26 cellular contexts compared by ENCODE assay signal in genomic region chr6:128029841-128030240, GRCh38.
DNase-seq lines count a peak whose midpoint lies in the region; ATAC-seq, FAIRE-seq and TF ChIP-seq lines count a peak whose summit lies in the region.
"Had no signal": no experiment of that assay in that cellular context is flagged by ENCODE, and none has a peak within 500 bp of the region (broad histone marks: within the 10 kb centered on the region; RNA-seq: fewer than 3 reads in every experiment).

No MANE protein-coding gene starts in this region.

- H3K27me3 ChIP-seq in GM23338 (ENCODE audit: insufficient read depth) (no peaks in the 10 kb centered on the region), HepG2 (ENCODE audit: control insufficient read depth in 1 of 2, insufficient read depth in 2 of 2, low read length in 2 of 2) (no peaks in the 10 kb centered on the region)
- H3K27me3 ChIP-seq: foreskin keratinocyte, hepatocyte, SJCRH30 had no signal

- intact Hi-C loops in HepG2 (cut with micrococcal nuclease; ENCODE audit: unreplicated experiment), result no loop called here
- intact Hi-C loops in activated T-helper 1 cell treated with anti-CD3 and anti-CD28 coated beads, Interleukin-12 subunit alpha, Interleukin-12 subunit beta, Interleukin-2, Interleukin-4 antibody, amounts not matched to agents 30 ng/mL and 10 ng/mL and 1 ng/mL, durations not matched to agents 14 hours and 24 hours and 36 hours (cut with micrococcal nuclease), result loop anchor here (1.0 kb wide), 1 partner anchor 41 kb away; no protein-coding TSS in a partner anchor

- no peak overlapping the region for H3K27ac ChIP-seq in GM23338 (ENCODE audit: low read depth)
- no peak overlapping the region for H3K27ac ChIP-seq in HepG2 (ENCODE audit: extremely low read length, insufficient read depth, low read length)
- H3K27ac ChIP-seq: C4-2B, foreskin keratinocyte, hepatocyte, SJCRH30 had no signal

- H3K4me3 ChIP-seq in GM23338, result no peak overlapping the region
- no peak overlapping the region for H3K4me3 ChIP-seq in HepG2 (replicated peaks in 1 of 3; ENCODE audit: insufficient read depth in 1 of 3, low read depth in 2 of 3, low read length in 3 of 3)
- H3K4me3 ChIP-seq: hepatocyte, SJCRH30 had no signal

- H3K36me3 ChIP-seq in GM23338 (ENCODE audit: insufficient read depth) (no peaks in the 10 kb centered on the region), HepG2 (replicated peaks in 1 of 2; ENCODE audit: control insufficient read depth in 1 of 2, insufficient read depth in 2 of 2, low read length in 2 of 2) (peaks cover 1 to 6% of the 10 kb centered on the region in 2 experiments; a peak in 4 of 5 replicates)
- H3K36me3 ChIP-seq: SJCRH30 had no signal

- H3F3A ChIP-seq in GM23338 (replicated peaks; ENCODE audit: low read depth), result no peaks in the 10 kb centered on the region

- no peak overlapping the region for H3K4me3 Mint-ChIP-seq in GM23338
- no peak overlapping the region for H3K4me3 Mint-ChIP-seq in activated T-helper 1 cell treated with anti-CD3 and anti-CD28 coated beads, Interleukin-12 subunit alpha, Interleukin-12 subunit beta, Interleukin-2, Interleukin-4 antibody, amounts not matched to agents 30 ng/mL and 10 ng/mL and 1 ng/mL, durations not matched to agents 14 hours and 24 hours and 36 hours
- H3K4me3 Mint-ChIP-seq: activated CD4-positive, alpha-beta T cell treated with anti-CD3 and anti-CD28 coated beads, Interleukin-2, amount 10 ng/mL, durations not matched to agents 7 days and 5 days; activated naive CD8-positive, alpha-beta T cell; immature natural killer cell; nephron had no signal

- TF ChIP-seq RAD21 in HepG2 (CRISPR knock-in tag; IDR thresholded peaks at IDR 0.05), result no peak

- no peaks in the 10 kb centered on the region for H3K36me3 Mint-ChIP-seq in GM23338 (ENCODE audit: low read depth)
- H3K36me3 Mint-ChIP-seq in activated T-helper 1 cell treated with anti-CD3 and anti-CD28 coated beads, Interleukin-12 subunit alpha, Interleukin-12 subunit beta, Interleukin-2, Interleukin-4 antibody, amounts not matched to agents 30 ng/mL and 10 ng/mL and 1 ng/mL, durations not matched to agents 14 hours and 24 hours and 36 hours (ENCODE audit: low read depth), result no peaks in the 10 kb centered on the region
- H3K36me3 Mint-ChIP-seq: immature natural killer cell had no signal

- CTCF ChIA-PET in HepG2 (lab: Yijun Ruan, JAX; ENCODE audit: low intra/inter-chr PET ratio, low total read pairs), result no interaction called here

- no peak overlapping the region for H2AFZ ChIP-seq in GM23338
- H2AFZ ChIP-seq in HepG2 (ENCODE audit: low read length), result no peak overlapping the region
- H2AFZ ChIP-seq: hepatocyte had no signal

- no peak for TF ChIP-seq POLR2A in HepG2 (IDR thresholded peaks at IDR 0.05; ENCODE audit: insufficient read depth in 1 of 2, low read depth in 2 of 2, low read length in 2 of 2)

- no peak overlapping the region for H3K4me2 ChIP-seq in GM23338
- no peak overlapping the region for H3K4me2 ChIP-seq in HepG2 (ENCODE audit: low read depth, low read length)
- H3K4me2 ChIP-seq: hepatocyte had no signal

- POLR2A ChIA-PET in HepG2 (lab: Yijun Ruan, JAX), result no interaction called here

- ATAC-seq in GM18520 (IDR thresholded peaks at IDR 0.05; ENCODE audit: unreplicated experiment) (peak; percentile 62), GM23338 (no peak), HG03469 (IDR thresholded peaks at IDR 0.05; ENCODE audit: unreplicated experiment) (peak; percentile 48), HepG2 (no peak), GM19455 (IDR thresholded peaks at IDR 0.05; ENCODE audit: unreplicated experiment) (no peak), GM19452 (IDR thresholded peaks at IDR 0.05; ENCODE audit: unreplicated experiment) (no peak)
- ATAC-seq: foreskin keratinocyte, Panc1 had no signal

- DNase-seq in GM23338 (ENCODE audit: low spot score) (no peak), HepG2 (ENCODE audit: low spot score) (no peak), AML-193 (lab: John Stamatoyannopoulos, UW) (no peak)
- no peak for DNase-seq in activated T-helper 1 cell treated with anti-CD3 and anti-CD28 coated beads, Interleukin-12 subunit alpha, Interleukin-12 subunit beta, Interleukin-2, Interleukin-4 antibody, amounts not matched to agents 30 ng/mL and 10 ng/mL and 1 ng/mL, durations not matched to agents 14 hours and 24 hours and 36 hours (ENCODE audit: low spot score)
- DNase-seq: ACHN; activated CD4-positive, alpha-beta T cell treated with anti-CD3 and anti-CD28 coated beads, Interleukin-2, amount 10 ng/mL, durations not matched to agents 7 days and 5 days; effector CD8-positive, alpha-beta T cell; foreskin keratinocyte; HCEC 1CT; immature natural killer cell; KG1; NCI-H146; NCI-H524; SJCRH30; stimulated activated CD8-positive, alpha-beta memory T cell treated with anti-CD3 and anti-CD28 coated beads, Interleukin-4, amount 100 ng/mL, for 48 hours; substantia nigra; T-helper 1 cell had no signal

- TF ChIP-seq CTCF in GM23338 (conservative IDR thresholded peaks at IDR 0.05; ENCODE audit: low read depth in 2 of 2), result no peak
- TF ChIP-seq CTCF in HepG2 (CRISPR knock-in tag; IDR thresholded peaks at IDR 0.05), result no peak

- H3K4me1 Mint-ChIP-seq in GM23338, result peaks cover 22% of the 10 kb centered on the region
- peaks cover 10% of the 10 kb centered on the region for H3K4me1 Mint-ChIP-seq in activated T-helper 1 cell treated with anti-CD3 and anti-CD28 coated beads, Interleukin-12 subunit alpha, Interleukin-12 subunit beta, Interleukin-2, Interleukin-4 antibody, amounts not matched to agents 30 ng/mL and 10 ng/mL and 1 ng/mL, durations not matched to agents 14 hours and 24 hours and 36 hours (ENCODE audit: low read depth)
- H3K4me1 Mint-ChIP-seq: nephron had no signal

- H4K20me1 ChIP-seq in GM23338 (replicated peaks; ENCODE audit: insufficient read depth) (no peaks in the 10 kb centered on the region), HepG2 (ENCODE audit: insufficient read depth, low read length) (no peaks in the 10 kb centered on the region)

- peak overlapping the region; percentile 18; the same call in 1 of the 2 replicates for H3K27ac Mint-ChIP-seq in GM23338
- no peak overlapping the region for H3K27ac Mint-ChIP-seq in activated T-helper 1 cell treated with anti-CD3 and anti-CD28 coated beads, Interleukin-12 subunit alpha, Interleukin-12 subunit beta, Interleukin-2, Interleukin-4 antibody, amounts not matched to agents 30 ng/mL and 10 ng/mL and 1 ng/mL, durations not matched to agents 14 hours and 24 hours and 36 hours
- H3K27ac Mint-ChIP-seq: activated CD4-positive, alpha-beta T cell treated with anti-CD3 and anti-CD28 coated beads, Interleukin-2, amount 10 ng/mL, durations not matched to agents 7 days and 5 days; immature natural killer cell; nephron had no signal

- no TSS peak for BruUV-seq in HepG2 (replicated peaks; lab: Mats Ljungman, UMichigan)

- H3K9me3 Mint-ChIP-seq in GM23338, result no peaks in the 10 kb centered on the region
- no peaks in the 10 kb centered on the region for H3K9me3 Mint-ChIP-seq in activated T-helper 1 cell treated with anti-CD3 and anti-CD28 coated beads, Interleukin-12 subunit alpha, Interleukin-12 subunit beta, Interleukin-2, Interleukin-4 antibody, amounts not matched to agents 30 ng/mL and 10 ng/mL and 1 ng/mL, durations not matched to agents 14 hours and 24 hours and 36 hours
- H3K9me3 Mint-ChIP-seq: immature natural killer cell, nephron had no signal

- no peaks in the 10 kb centered on the region for H3K27me3 Mint-ChIP-seq in GM23338 (ENCODE audit: insufficient read depth, low read depth, poor library complexity)
- no peaks in the 10 kb centered on the region for H3K27me3 Mint-ChIP-seq in activated T-helper 1 cell treated with anti-CD3 and anti-CD28 coated beads, Interleukin-12 subunit alpha, Interleukin-12 subunit beta, Interleukin-2, Interleukin-4 antibody, amounts not matched to agents 30 ng/mL and 10 ng/mL and 1 ng/mL, durations not matched to agents 14 hours and 24 hours and 36 hours (ENCODE audit: insufficient read depth)
- H3K27me3 Mint-ChIP-seq: activated CD4-positive, alpha-beta T cell treated with anti-CD3 and anti-CD28 coated beads, Interleukin-2, amount 10 ng/mL, durations not matched to agents 7 days and 5 days; activated naive CD8-positive, alpha-beta T cell had no signal

- in situ Hi-C loops in HepG2 (cut with HindIII; ENCODE audit: extremely low pct_ligation_motif_present, low pct_unique_long_range_greater_than_20kb), result no loop called here

- no peak for FAIRE-seq in HepG2 (lab: Jason Lieb, UNC)

- no peak overlapping the region for H3K9ac ChIP-seq in HepG2 (ENCODE audit: insufficient read depth, low read depth, low read length)

- no peaks in the 10 kb centered on the region for H3K9me3 ChIP-seq in HepG2 (ENCODE audit: low read length)
- H3K9me3 ChIP-seq: SJCRH30 had no signal

- H3K79me2 ChIP-seq in GM23338 (replicated peaks; ENCODE audit: insufficient read depth), result no peaks in the 10 kb centered on the region
- H3K79me2 ChIP-seq in HepG2 (ENCODE audit: insufficient read depth, low read length), result no peaks in the 10 kb centered on the region
- H3K79me2 ChIP-seq: hepatocyte had no signal

- TF ChIP-seq EP300 in HepG2 (IDR thresholded peaks at IDR 0.05; ENCODE audit: low read depth in 2 of 2, low read length in 2 of 2), result no peak
- no peak for TF ChIP-seq EP300 in HepG2 (CRISPR knock-in tag; IDR thresholded peaks at IDR 0.05; ENCODE audit: borderline replicate concordance)

- WGBS in HepG2 (ENCODE audit: low lambda C conversion rate), result 97% methylated on average over 2 of the region's 2 CpGs

- H3K4me1 ChIP-seq in GM23338 (ENCODE audit: insufficient read depth), result peaks cover 7% of the 10 kb centered on the region
- no peaks in the 10 kb centered on the region for H3K4me1 ChIP-seq in HepG2 (ENCODE audit: insufficient read depth, low read length)
- H3K4me1 ChIP-seq: foreskin keratinocyte, SJCRH30 had no signal

- H3K9me2 ChIP-seq in GM23338 (ENCODE audit: insufficient read depth), result no peaks in the 10 kb centered on the region

TF ChIP-seq in GM23338, 12 proteins besides CTCF, POLR2A, EP300 and RAD21:
- TF ChIP-seq JUNB (IDR thresholded peaks at IDR 0.05; ENCODE audit: unreplicated experiment), result no peak

TF ChIP-seq in HepG2, 621 proteins besides CTCF, POLR2A, EP300 and RAD21:
- TF ChIP-seq NFKB2 (CRISPR knock-in tag; IDR thresholded peaks at IDR 0.05; ENCODE audit: borderline replicate concordance) (no peak), RBM22 (optimal IDR thresholded peaks at IDR 0.05; ENCODE audit: low read length) (peak; percentile 35), FOXO4 (CRISPR knock-in tag; conservative IDR thresholded peaks at IDR 0.05) (0 out of 2 replicates have a peak, but pooled peaks have one; percentile 43)

Comparison
In these comparisons a context has a peak if more than half of its experiments do, and no peak if none do; other contexts are left out.
1. ATAC-seq: peak in GM18520 (single experiment) and HG03469 (single experiment); none in GM23338 (single experiment), HepG2 (single experiment), GM19455 (single experiment) and GM19452 (single experiment).